ENCODE assay signal across 11 cellular contexts in the genomic region with DNA sequence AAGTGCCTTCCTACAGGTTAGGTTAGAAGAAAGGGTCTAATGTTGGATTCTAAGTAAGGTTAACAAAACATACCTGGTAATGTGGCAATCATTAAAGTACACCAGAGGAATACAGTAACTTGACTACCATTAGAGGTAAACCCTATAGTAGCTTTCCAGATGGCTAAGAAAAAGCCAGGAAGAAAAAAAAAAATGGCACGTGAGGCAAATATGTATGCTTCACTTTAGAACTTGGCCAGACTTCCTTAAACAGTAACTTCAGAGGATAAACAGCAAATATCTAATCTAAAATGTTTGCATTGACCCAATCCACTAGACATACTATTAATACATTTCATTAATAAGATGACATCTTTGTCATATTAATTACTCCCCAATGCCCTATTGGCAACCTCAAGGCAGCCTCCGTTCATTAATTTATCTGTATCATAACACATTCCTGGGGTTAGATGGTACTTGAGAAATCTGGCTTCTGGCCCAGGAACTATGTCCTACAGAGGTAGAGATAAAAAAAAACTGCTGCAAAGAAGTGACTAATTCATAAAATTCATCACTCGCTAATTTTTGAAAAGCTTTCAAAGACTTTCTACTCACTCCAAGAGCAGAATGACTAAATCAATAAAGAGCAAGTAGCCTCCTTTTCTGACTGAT. TPM values are rescaled to one million over a fixed set of nuclear protein-coding genes. Genes with fewer than 3 reads are reported as not detected.
A peak's percentile ranks its signal among the peaks of the same experiment; 100 is the strongest.
DNase-seq lines count a peak whose midpoint lies in the region; ATAC-seq and TF ChIP-seq lines count a peak whose summit lies in the region.
"Had no signal": no experiment of that assay in that cellular context is flagged by ENCODE, and none has a peak within 500 bp of the region (broad histone marks: within the 10 kb centered on the region; RNA-seq: fewer than 3 reads in every experiment).

No MANE protein-coding gene starts in this region.

- DNase-seq in AG10803 (ENCODE audit: low read depth): peak; percentile 80
- DNase-seq in adrenal gland: peak in 4 of 7 donors; percentile 47 to 68 (median 56)
- no peak for DNase-seq in left lung
- DNase-seq in NCI-H526 treated with DMSO at 0.1 percent for 48 hours (lab: John Stamatoyannopoulos, UW): no peak
- no peak for DNase-seq in HuH-7 (ENCODE audit: low spot score)
- DNase-seq: activated CD4-positive, alpha-beta T cell treated with anti-CD3 and anti-CD28 coated beads for 1 hour; KBM-7 had no signal

- POLR2A ChIA-PET in HEK293 (lab: Yijun Ruan, JAX): interaction anchor here (0.9 to 1.1 kb wide), 2 partner anchors 28 to 35 kb away, joined by 3 read pairs; partner anchors contain the start of gene PEX19

- CTCF ChIA-PET in HEK293 (lab: Yijun Ruan, JAX): interaction anchor here (0.7 to 5.4 kb wide), 7 partner anchors 35 to 172 kb away, joined by 3 to 35 read pairs (median 4); no protein-coding TSS in a partner anchor

- TF ChIP-seq POLR2A in adrenal gland (IDR thresholded peaks at IDR 0.05): no peak

- peak; percentile 50 for ATAC-seq in left lung
- no peak for ATAC-seq in GM21360 (IDR thresholded peaks at IDR 0.05; ENCODE audit: unreplicated experiment)
- ATAC-seq in GM18511 (IDR thresholded peaks at IDR 0.05; ENCODE audit: unreplicated experiment): no peak

- TF ChIP-seq CTCF in AG10803 (conservative IDR thresholded peaks at IDR 0.05; ENCODE audit: low read length) (no peak), HEK293 (tag by site-specific recombination; IDR thresholded peaks at IDR 0.05) (no peak), adrenal gland (IDR thresholded peaks at IDR 0.05) (no peak), left lung (IDR thresholded peaks at IDR 0.05) (no peak)

- peaks cover 9 to 10% of the 10 kb centered on the region in 2 experiments for H3K36me3 ChIP-seq in HEK293 (ENCODE audit: control insufficient read depth in 2 of 2, insufficient read depth in 1 of 2, low read length in 2 of 2)
- H3K36me3 ChIP-seq in adrenal gland (replicated peaks in 1 of 2): no peaks in the 10 kb centered on the region
- peaks cover 0 to 13% of the 10 kb centered on the region in 2 donors for H3K36me3 ChIP-seq in left lung
- H3K36me3 ChIP-seq: prostate gland had no signal

- H3K4me1 ChIP-seq in HEK293 (ENCODE audit: control insufficient read depth, insufficient read depth, low read length) (peaks cover 34% of the 10 kb centered on the region), adrenal gland (replicated peaks in 1 of 2) (peaks cover 15 to 52% of the 10 kb centered on the region in 2 donors), left lung (peaks cover 13 to 49% of the 10 kb centered on the region in 2 donors)

- H3K4me3 ChIP-seq in AG10803 (ENCODE audit: low read length) (no peak overlapping the region), HEK293 (ENCODE audit: low read depth, low read length) (no peak overlapping the region), adrenal gland (no peak overlapping the region), left lung (no peak overlapping the region)
- H3K4me3 ChIP-seq: prostate gland had no signal

- 23 to 30% (median 25%) methylated on average over 3 of the region's 3 CpGs for WGBS in adrenal gland, 4 donors

- no peaks in the 10 kb centered on the region for H3K9me3 ChIP-seq in HEK293 (ENCODE audit: control insufficient read depth, insufficient read depth, low read depth, low read length)
- no peaks in the 10 kb centered on the region for H3K9me3 ChIP-seq in adrenal gland (replicated peaks in 1 of 3)
- H3K9me3 ChIP-seq in left lung: no peaks in the 10 kb centered on the region
- H3K9me3 ChIP-seq: prostate gland had no signal

- H3K27ac ChIP-seq in HEK293 (ENCODE audit: extremely low read depth, low read depth, low read length) (no peak overlapping the region), adrenal gland (peak overlapping the region in 1 of 5 donors; percentile 9), left lung (peak overlapping the region; percentile 24 to 36)
- H3K27ac ChIP-seq: prostate gland had no signal

- H3K27me3 ChIP-seq in adrenal gland: no peaks in the 10 kb centered on the region
- H3K27me3 ChIP-seq in left lung: no peaks in the 10 kb centered on the region

- intact Hi-C loops in adrenal gland (cut with DNase I): loop anchor here (5.0 to 10.0 kb wide), 3 partner anchors 49 to 152 kb away; partner anchors contain the start of genes CASQ1 (in 1 of the 2) and PEA15 (in 1 of the 2)
- intact Hi-C loops in left lung (cut with DNase I): no loop called here

TF ChIP-seq in HEK293, 187 proteins besides CTCF, POLR2A, EP300 and RAD21 (continues in another document):
- TF ChIP-seq SP3 (tag by site-specific recombination; IDR thresholded peaks at IDR 0.05) (no peak), OSR2 (tag by site-specific recombination; IDR thresholded peaks at IDR 0.05) (peak; percentile 81; the same call in 1 of the 2 replicates), ZNF138 (tag by site-specific recombination; IDR thresholded peaks at IDR 0.05; ENCODE audit: borderline replicate concordance) (no peak), ZNF664 (tag by site-specific recombination; IDR thresholded peaks at IDR 0.05) (0 out of 2 replicates have a peak, but pooled peaks have one; percentile 46), ZNF629 (tag by site-specific recombination; IDR thresholded peaks at IDR 0.05) (0 out of 2 replicates have a peak, but pooled peaks have one; percentile 29), FEZF1 (tag by site-specific recombination; IDR thresholded peaks at IDR 0.05) (peak; percentile 17; the same call in 1 of the 2 replicates), ZBTB26 (tag by site-specific recombination; optimal IDR thresholded peaks at IDR 0.05) (no peak), ZNF174 (tag by site-specific recombination; IDR thresholded peaks at IDR 0.05) (no peak), BCL11A (tag by site-specific recombination; IDR thresholded peaks at IDR 0.05; ENCODE audit: low read depth) (no peak), ZNF843 (tag by site-specific recombination; IDR thresholded peaks at IDR 0.05) (peak; percentile 42; the same call in 1 of the 2 replicates), ZSCAN23 (tag by site-specific recombination; IDR thresholded peaks at IDR 0.05) (peak; percentile 15; the same call in 1 of the 2 replicates)
- TF ChIP-seq, protein P1, sequence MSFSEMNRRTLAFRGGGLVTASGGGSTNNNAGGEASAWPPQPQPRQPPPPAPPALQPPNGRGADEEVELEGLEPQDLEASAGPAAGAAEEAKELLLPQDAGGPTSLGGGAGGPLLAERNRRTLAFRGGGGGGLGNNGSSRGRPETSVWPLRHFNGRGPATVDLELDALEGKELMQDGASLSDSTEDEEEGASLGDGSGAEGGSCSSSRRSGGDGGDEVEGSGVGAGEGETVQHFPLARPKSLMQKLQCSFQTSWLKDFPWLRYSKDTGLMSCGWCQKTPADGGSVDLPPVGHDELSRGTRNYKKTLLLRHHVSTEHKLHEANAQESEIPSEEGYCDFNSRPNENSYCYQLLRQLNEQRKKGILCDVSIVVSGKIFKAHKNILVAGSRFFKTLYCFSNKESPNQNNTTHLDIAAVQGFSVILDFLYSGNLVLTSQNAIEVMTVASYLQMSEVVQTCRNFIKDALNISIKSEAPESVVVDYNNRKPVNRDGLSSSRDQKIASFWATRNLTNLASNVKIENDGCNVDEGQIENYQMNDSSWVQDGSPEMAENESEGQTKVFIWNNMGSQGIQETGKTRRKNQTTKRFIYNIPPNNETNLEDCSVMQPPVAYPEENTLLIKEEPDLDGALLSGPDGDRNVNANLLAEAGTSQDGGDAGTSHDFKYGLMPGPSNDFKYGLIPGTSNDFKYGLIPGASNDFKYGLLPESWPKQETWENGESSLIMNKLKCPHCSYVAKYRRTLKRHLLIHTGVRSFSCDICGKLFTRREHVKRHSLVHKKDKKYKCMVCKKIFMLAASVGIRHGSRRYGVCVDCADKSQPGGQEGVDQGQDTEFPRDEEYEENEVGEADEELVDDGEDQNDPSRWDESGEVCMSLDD (tag by site-specific recombination; IDR thresholded peaks at IDR 0.05): no peak
- TF ChIP-seq, protein P2, sequence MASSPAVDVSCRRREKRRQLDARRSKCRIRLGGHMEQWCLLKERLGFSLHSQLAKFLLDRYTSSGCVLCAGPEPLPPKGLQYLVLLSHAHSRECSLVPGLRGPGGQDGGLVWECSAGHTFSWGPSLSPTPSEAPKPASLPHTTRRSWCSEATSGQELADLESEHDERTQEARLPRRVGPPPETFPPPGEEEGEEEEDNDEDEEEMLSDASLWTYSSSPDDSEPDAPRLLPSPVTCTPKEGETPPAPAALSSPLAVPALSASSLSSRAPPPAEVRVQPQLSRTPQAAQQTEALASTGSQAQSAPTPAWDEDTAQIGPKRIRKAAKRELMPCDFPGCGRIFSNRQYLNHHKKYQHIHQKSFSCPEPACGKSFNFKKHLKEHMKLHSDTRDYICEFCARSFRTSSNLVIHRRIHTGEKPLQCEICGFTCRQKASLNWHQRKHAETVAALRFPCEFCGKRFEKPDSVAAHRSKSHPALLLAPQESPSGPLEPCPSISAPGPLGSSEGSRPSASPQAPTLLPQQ (tag by site-specific recombination; IDR thresholded peaks at IDR 0.05): 0 out of 2 replicates have a peak, but pooled peaks have one; percentile 24

RNA-seq across cellular contexts. Expression of gene DCAF8, which starts 5.8 kb away (rescaled TPM):
- total RNA-seq in adrenal gland (100 to 1,000 TPM in 6 of 8 donors, 10 to 100 TPM in 2; 64.3 to 162 (median 127) TPM), left lung (10 to 100 TPM; 93.9 to 99.3 TPM)
- polyA plus RNA-seq in adrenal gland: 100 to 1,000 TPM in 2 of 3 donors, 10 to 100 TPM in 1; 78.9 to 140 (median 124) TPM

RNA-seq across cellular contexts. Expression of gene PEX19, which starts 28.4 kb away (rescaled TPM):
- total RNA-seq in adrenal gland (100 to 1,000 TPM in 3 of 8 donors, 10 to 100 TPM in 5; 55.5 to 165 (median 88.6) TPM), left lung (10 to 100 TPM; 42.9 to 57.1 TPM)
- polyA plus RNA-seq in adrenal gland: 10 to 100 TPM; 15.5 to 89.1 (median 18.5) TPM

RNA-seq across cellular contexts. Expression of gene PEA15, which starts 51.3 kb away (rescaled TPM):
- total RNA-seq in adrenal gland (100 to 1,000 TPM in 3 of 8 donors, 10 to 100 TPM in 5; 40.6 to 163 (median 90.0) TPM), left lung (100 to 1,000 TPM; 175 to 178 TPM)
- polyA plus RNA-seq in adrenal gland: 100 to 1,000 TPM; 120 to 445 (median 162) TPM

Comparison
In these comparisons a context has a peak if more than half of its experiments do, and no peak if none do; other contexts are left out.
1. DNase-seq: peak in AG10803 (single experiment) and adrenal gland (4 of 7); none in left lung (0 of 2), NCI-H526 treated with DMSO at 0.1 percent for 48 hours (single experiment) and HuH-7 (single experiment).
2. intact Hi-C loops: an anchor here in adrenal gland (5.0 to 10.0 kb wide); none called in left lung.